In the genomic region with DNA sequence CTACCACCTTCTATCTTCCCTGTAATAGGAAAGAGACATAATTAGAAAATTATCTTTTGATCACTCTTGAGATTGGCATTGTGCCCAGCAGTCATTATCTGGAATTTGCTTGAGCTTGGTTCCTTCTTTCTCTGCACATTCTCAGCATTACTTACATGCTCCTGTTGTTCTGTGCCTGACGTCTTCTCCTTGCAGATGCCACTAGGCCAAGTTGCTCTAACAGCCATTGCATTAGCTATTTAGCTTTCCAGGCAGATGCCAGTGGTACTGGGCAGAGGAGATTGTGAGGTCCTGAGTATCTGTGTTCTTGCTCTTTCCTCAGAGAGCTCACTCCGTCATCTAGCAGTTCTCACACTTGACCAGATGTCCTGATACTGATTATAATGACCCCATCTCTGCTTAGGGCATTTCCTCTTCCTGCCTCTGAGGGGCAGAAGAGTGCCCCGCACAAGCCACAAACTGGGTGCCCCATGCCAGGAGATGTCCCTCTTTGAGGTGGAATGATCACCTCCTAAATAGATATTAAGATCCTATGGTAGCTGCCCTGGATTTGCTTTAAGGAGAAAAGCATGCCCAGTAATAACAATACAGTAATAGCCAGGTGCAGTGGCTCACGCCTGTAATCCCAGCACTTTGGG, we compare ENCODE assay signal across 6 cellular contexts. TPM values are rescaled to one million over a fixed set of nuclear protein-coding genes. Genes with fewer than 3 reads are reported as not detected.
A peak's percentile ranks its signal among the peaks of the same experiment; 100 is the strongest.
DNase-seq lines count a peak whose midpoint lies in the region; ATAC-seq, FAIRE-seq and TF ChIP-seq lines count a peak whose summit lies in the region.

No MANE protein-coding gene starts in this region.

- peaks cover 30 to 42% of the 10 kb centered on the region in 2 experiments for H3K36me3 ChIP-seq in keratinocyte (ENCODE audit: control insufficient read depth in 2 of 2, extremely low read depth in 1 of 2, insufficient read depth in 2 of 2, low read length in 2 of 2)

- no peaks in the 10 kb centered on the region for H3K79me2 ChIP-seq in keratinocyte (ENCODE audit: control insufficient read depth, insufficient read depth, low read length)

- H3K4me1 ChIP-seq in keratinocyte (ENCODE audit: control insufficient read depth, extremely low read depth, insufficient read depth, low read length) = peaks cover 5% of the 10 kb centered on the region

- dilution Hi-C loops in keratinocyte (cut with MboI; ENCODE audit: extremely low pct_ligation_motif_present, low sequenced_read_pairs) = no loop called here

- no peaks in the 10 kb centered on the region for H3K27me3 ChIP-seq in keratinocyte (ENCODE audit: control insufficient read depth, extremely low read depth, insufficient read depth, low read length)

- no peaks in the 10 kb centered on the region for H4K20me1 ChIP-seq in keratinocyte (ENCODE audit: control insufficient read depth, extremely low read depth, insufficient read depth, low read length)

- no peak overlapping the region for H3K9ac ChIP-seq in keratinocyte (ENCODE audit: control insufficient read depth, extremely low read depth, insufficient read depth, low read length)

- DNase-seq in GM12864 (ENCODE audit: low read depth) = no peak
- peak; percentile 22 for DNase-seq in RPMI8226
- no peak for DNase-seq in keratinocyte (ENCODE audit: low read depth, low spot score)
- DNase-seq in putamen (ENCODE audit: low spot score) = no peak
- no peak for DNase-seq in NCI-H2081 treated with DMSO at 0.1 percent for 48 hours (lab: John Stamatoyannopoulos, UW)

- H3K27ac ChIP-seq in keratinocyte (ENCODE audit: control insufficient read depth, insufficient read depth, low read length) = no peak overlapping the region

- H2AFZ ChIP-seq in keratinocyte (ENCODE audit: control insufficient read depth, low read length) = no peak overlapping the region

- TF ChIP-seq CTCF in GM12864 (IDR thresholded peaks at IDR 0.05; ENCODE audit: low read depth, low read length, missing control alignments) (peak; percentile 40), keratinocyte (optimal IDR thresholded peaks at IDR 0.05 in 1 of 3, IDR thresholded peaks at IDR 0.05 in 1 of 3, conservative IDR thresholded peaks at IDR 0.05 in 1 of 3; ENCODE audit: extremely low read depth in 1 of 3, insufficient read depth in 2 of 3, low read length in 3 of 3) (peak; percentile 36 to 66 (median 58))

- no peak for ATAC-seq in HG02759 (IDR thresholded peaks at IDR 0.05; ENCODE audit: unreplicated experiment)

- H3K4me3 ChIP-seq in GM12864 (ENCODE audit: low read depth, low read length) (no peak overlapping the region), keratinocyte (ENCODE audit: control insufficient read depth in 2 of 3, extremely low read depth in 1 of 3, insufficient read depth in 2 of 3, low read depth in 1 of 3, low read length in 3 of 3) (no peak overlapping the region)

- FAIRE-seq in keratinocyte (lab: Jason Lieb, UNC) = peak; percentile 70

- H3K9me1 ChIP-seq in keratinocyte (ENCODE audit: control insufficient read depth, extremely low read depth, insufficient read depth, low read length) = no peaks in the 10 kb centered on the region

- no peak overlapping the region for H3K4me2 ChIP-seq in keratinocyte (ENCODE audit: control insufficient read depth, extremely low read depth, insufficient read depth, low read depth, low read length)

- no peaks in the 10 kb centered on the region for H3K9me3 ChIP-seq in keratinocyte (ENCODE audit: control insufficient read depth, low read depth, low read length)

RNA-seq across cellular contexts. Expression of gene ARHGAP1, which starts 30.7 kb away (rescaled TPM):
- 19.5 to 27.4 TPM (median 22.8 TPM) in 3 replicates for polyA plus RNA-seq in keratinocyte
- 14.4 TPM for polyA plus RNA-seq in keratinocyte (2011; ENCODE audit: low read depth)
- 32.9 and 43.9 TPM in 2 replicates for polyA plus RNA-seq in keratinocyte (2011; cell fraction: cytosol; rRNA removed)
- 47.3 and 65.7 TPM in 2 replicates for polyA plus RNA-seq in keratinocyte (2011; cell fraction: nucleus; rRNA removed)
- polyA plus RNA-seq in keratinocyte (2012; ENCODE audit: low replicate concordance) = 41.7 and 60.4 TPM in 2 replicates
- polyA minus RNA-seq in keratinocyte = 98.4 to 212 TPM (median 118 TPM) in 3 replicates
- 63.3 TPM for polyA minus RNA-seq in keratinocyte (2011; cell fraction: cytosol; rRNA and poly(A)+ RNA removed)
- polyA minus RNA-seq in keratinocyte (2011; cell fraction: nucleus; rRNA and poly(A)+ RNA removed) = 42.8 and 67.6 TPM in 2 replicates

RNA-seq across cellular contexts. Expression of gene ZNF408, which starts 31.1 kb away (rescaled TPM):
- polyA plus RNA-seq in keratinocyte = 4.0 to 8.1 TPM (median 5.0 TPM) in 3 replicates
- 2.3 TPM for polyA plus RNA-seq in keratinocyte (2011; ENCODE audit: low read depth)
- 2.6 and 5.2 TPM in 2 replicates for polyA plus RNA-seq in keratinocyte (2011; cell fraction: cytosol; rRNA removed)
- 8.1 and 9.8 TPM in 2 replicates for polyA plus RNA-seq in keratinocyte (2011; cell fraction: nucleus; rRNA removed)
- 8.5 and 9.7 TPM in 2 replicates for polyA plus RNA-seq in keratinocyte (2012; ENCODE audit: low replicate concordance)
- 3.7 to 14.4 TPM (median 4.3 TPM) in 3 replicates for polyA minus RNA-seq in keratinocyte
- 7.9 TPM for polyA minus RNA-seq in keratinocyte (2011; cell fraction: cytosol; rRNA and poly(A)+ RNA removed)
- 5.7 and 6.8 TPM in 2 replicates for polyA minus RNA-seq in keratinocyte (2011; cell fraction: nucleus; rRNA and poly(A)+ RNA removed)

RNA-seq across cellular contexts. Expression of gene F2, which starts 49.3 kb away (rescaled TPM):
- polyA plus RNA-seq in keratinocyte = not detected in 3 replicates
- polyA plus RNA-seq in keratinocyte (2011; ENCODE audit: low read depth) = not detected
- polyA plus RNA-seq in keratinocyte (2011; cell fraction: cytosol; rRNA removed) = not detected in 2 replicates
- 0.10 TPM in 1 of 2 replicates, not detected in the other for polyA plus RNA-seq in keratinocyte (2011; cell fraction: nucleus; rRNA removed)
- polyA plus RNA-seq in keratinocyte (2012; ENCODE audit: low replicate concordance) = not detected in 2 replicates
- polyA minus RNA-seq in keratinocyte = 0.58 TPM in 1 of 3 replicates, not detected in the others
- not detected for polyA minus RNA-seq in keratinocyte (2011; cell fraction: cytosol; rRNA and poly(A)+ RNA removed)
- polyA minus RNA-seq in keratinocyte (2011; cell fraction: nucleus; rRNA and poly(A)+ RNA removed) = 0.85 TPM in 1 of 2 replicates, not detected in the other

RNA-seq across cellular contexts. Expression of gene ATG13, which starts 52.4 kb away (rescaled TPM):
- polyA plus RNA-seq in keratinocyte = 33.3 to 42.9 TPM (median 34.3 TPM) in 3 replicates
- 18.4 TPM for polyA plus RNA-seq in keratinocyte (2011; ENCODE audit: low read depth)
- polyA plus RNA-seq in keratinocyte (2011; cell fraction: cytosol; rRNA removed) = 37.5 and 50.6 TPM in 2 replicates
- 55.8 and 58.2 TPM in 2 replicates for polyA plus RNA-seq in keratinocyte (2011; cell fraction: nucleus; rRNA removed)
- 30.8 and 33.3 TPM in 2 replicates for polyA plus RNA-seq in keratinocyte (2012; ENCODE audit: low replicate concordance)
- polyA minus RNA-seq in keratinocyte = 67.8 to 94.6 TPM (median 94.6 TPM) in 3 replicates
- polyA minus RNA-seq in keratinocyte (2011; cell fraction: cytosol; rRNA and poly(A)+ RNA removed) = 46.0 TPM
- 30.9 and 48.6 TPM in 2 replicates for polyA minus RNA-seq in keratinocyte (2011; cell fraction: nucleus; rRNA and poly(A)+ RNA removed)

RNA-seq across cellular contexts. Expression of gene HARBI1, which starts 52.7 kb away (rescaled TPM):
- 5.5 to 6.4 TPM (median 5.6 TPM) in 3 replicates for polyA plus RNA-seq in keratinocyte
- polyA plus RNA-seq in keratinocyte (2011; ENCODE audit: low read depth) = 1.4 TPM
- polyA plus RNA-seq in keratinocyte (2011; cell fraction: cytosol; rRNA removed) = 3.5 and 5.6 TPM in 2 replicates
- 5.6 and 6.1 TPM in 2 replicates for polyA plus RNA-seq in keratinocyte (2011; cell fraction: nucleus; rRNA removed)
- 4.2 and 4.7 TPM in 2 replicates for polyA plus RNA-seq in keratinocyte (2012; ENCODE audit: low replicate concordance)
- 2.2 to 11.1 TPM (median 7.4 TPM) in 3 replicates for polyA minus RNA-seq in keratinocyte
- 2.9 TPM for polyA minus RNA-seq in keratinocyte (2011; cell fraction: cytosol; rRNA and poly(A)+ RNA removed)
- 3.4 and 7.9 TPM in 2 replicates for polyA minus RNA-seq in keratinocyte (2011; cell fraction: nucleus; rRNA and poly(A)+ RNA removed)
